Comparison of ENCODE assay signal across 17 cellular contexts in genomic region chr15:101132390-101133180, GRCh38.
DNase-seq lines count a peak whose midpoint lies in the region; ATAC-seq, FAIRE-seq and TF ChIP-seq lines count a peak whose summit lies in the region.
"Had no signal": no experiment of that assay in that cellular context is flagged by ENCODE, and none has a peak within 500 bp of the region (broad histone marks: within the 10 kb centered on the region; RNA-seq: fewer than 3 reads in every experiment).

No MANE protein-coding gene starts in this region.

- TF ChIP-seq EP300 in K562 (IDR thresholded peaks at IDR 0.05; ENCODE audit: low read length) (no peak), HepG2 (IDR thresholded peaks at IDR 0.05; ENCODE audit: low read depth in 2 of 2, low read length in 2 of 2) (no peak), HepG2 (CRISPR knock-in tag; IDR thresholded peaks at IDR 0.05; ENCODE audit: borderline replicate concordance) (no peak)

- H3K79me2 ChIP-seq in K562 (ENCODE audit: control insufficient read depth, insufficient read depth, low read length): no peaks in the 10 kb centered on the region
- no peaks in the 10 kb centered on the region for H3K79me2 ChIP-seq in HepG2 (ENCODE audit: insufficient read depth, low read length)
- H3K79me2 ChIP-seq in osteoblast (ENCODE audit: insufficient read depth, low read length): no peaks in the 10 kb centered on the region

- no peak overlapping the region for H2AFZ ChIP-seq in K562 (ENCODE audit: low read depth, low read length)
- H2AFZ ChIP-seq in HepG2 (ENCODE audit: low read length): no peak overlapping the region
- H2AFZ ChIP-seq in osteoblast (ENCODE audit: low read length): no peak overlapping the region

- TF ChIP-seq POLR2A in K562 (conservative IDR thresholded peaks at IDR 0.05): no peak
- TF ChIP-seq POLR2A in HepG2 (IDR thresholded peaks at IDR 0.05; ENCODE audit: insufficient read depth in 1 of 2, low read depth in 2 of 2, low read length in 2 of 2): no peak

- H3K4me1 ChIP-seq in BLaER1 treated with 17β-estradiol and CSF1 and Interleukin-3, amounts not matched to agents 10 nM and 100 nM: peaks cover 44 to 81% (median 67%) of the 10 kb centered on the region in 10 experiments
- H3K4me1 ChIP-seq in K562 (replicated peaks in 1 of 2; ENCODE audit: control insufficient read depth in 2 of 2, insufficient read depth in 2 of 2, low read length in 2 of 2) (peaks cover 8 to 22% of the 10 kb centered on the region in 2 experiments; a peak in 4 of 5 replicates), HepG2 (ENCODE audit: insufficient read depth, low read length) (peaks cover 28% of the 10 kb centered on the region), osteoblast (ENCODE audit: insufficient read depth, low read length) (peaks cover 11% of the 10 kb centered on the region), HAP-1 (peaks cover 4% of the 10 kb centered on the region)

- 43% methylated on average over 17 of the region's 20 CpGs for WGBS in K562 (ENCODE audit: insufficient coverage, low coverage, missing lambda C conversion rate)
- 72% methylated on average over 16 of the region's 20 CpGs for WGBS in HepG2 (ENCODE audit: low lambda C conversion rate)

- H3K4me3 ChIP-seq in BLaER1 treated with 17β-estradiol and CSF1 and Interleukin-3, amounts not matched to agents 10 nM and 100 nM: no peak overlapping the region
- H3K4me3 ChIP-seq in K562 (no peak overlapping the region), HepG2 (replicated peaks in 1 of 3; ENCODE audit: insufficient read depth in 1 of 3, low read depth in 2 of 3, low read length in 3 of 3) (no peak overlapping the region), osteoblast (ENCODE audit: insufficient read depth, low read length) (no peak overlapping the region), HAP-1 (no peak overlapping the region)

- POLR2A ChIA-PET in K562 (lab: Yijun Ruan, JAX): interaction anchor here (0.6 kb wide), 1 partner anchor 825 kb away, joined by 4 read pairs; no protein-coding TSS in a partner anchor
- POLR2A ChIA-PET in HepG2 (lab: Yijun Ruan, JAX): no interaction called here

- FAIRE-seq in K562 (lab: Jason Lieb, UNC) (no peak), HepG2 (lab: Jason Lieb, UNC) (no peak)
- FAIRE-seq: A204.1, G401.6, GM12891, H54 had no signal

- no peaks in the 10 kb centered on the region for H3K9me1 ChIP-seq in K562 (ENCODE audit: control insufficient read depth, insufficient read depth, low read length)

- TF ChIP-seq RAD21 in K562 (CRISPR knock-in tag; conservative IDR thresholded peaks at IDR 0.05 in 1 of 2, IDR thresholded peaks at IDR 0.05 in 1 of 2) (no peak), HepG2 (CRISPR knock-in tag; IDR thresholded peaks at IDR 0.05) (no peak)

- H4K20me1 ChIP-seq in BLaER1 treated with 17β-estradiol and CSF1 and Interleukin-3, amounts not matched to agents 10 nM and 100 nM: peaks cover 0 to 4% (median 0%) of the 10 kb centered on the region in 11 experiments; a peak in 2 of 22 replicates
- H4K20me1 ChIP-seq in K562 (replicated peaks; ENCODE audit: control insufficient read depth, insufficient read depth, low read length) (peaks cover 3% of the 10 kb centered on the region; the same call in 1 of the 2 replicates), HepG2 (ENCODE audit: insufficient read depth, low read length) (no peaks in the 10 kb centered on the region), osteoblast (ENCODE audit: insufficient read depth, low read length) (no peaks in the 10 kb centered on the region)

- CTCF ChIA-PET in K562 (lab: Yijun Ruan, JAX; ENCODE audit: low intra/inter-chr PET ratio) (no interaction called here), HepG2 (lab: Yijun Ruan, JAX; ENCODE audit: low intra/inter-chr PET ratio, low total read pairs) (no interaction called here)

- H3K9ac ChIP-seq in BLaER1 treated with 17β-estradiol and CSF1 and Interleukin-3, amounts not matched to agents 10 nM and 100 nM: no peak overlapping the region
- H3K9ac ChIP-seq in K562 (ENCODE audit: insufficient read depth in 1 of 2, low read depth in 2 of 2, low read length in 2 of 2) (peak overlapping the region in 1 of 2 experiments; percentile 32; a peak in 2 of 4 replicates), HepG2 (ENCODE audit: insufficient read depth, low read depth, low read length) (no peak overlapping the region)

- DNase-seq in K562 (ENCODE audit: extremely low read depth in 1 of 4, low spot score in 3 of 4) (no peak), HepG2 (ENCODE audit: low spot score) (no peak), osteoblast (ENCODE audit: insufficient read length, low spot score, missing footprints) (peak; percentile 43), HAP-1 (ENCODE audit: low spot score in 2 of 2) (no peak), AG08395 (ENCODE audit: low spot score) (no peak), Ammon's horn (ENCODE audit: low spot score) (no peak)
- DNase-seq: C1 segment of cervical spinal cord; Calu3; CD4-positive, alpha-beta T cell; DMS79; EL had no signal

- peak overlapping the region in 8 of 11 experiments; percentile 33 to 80 (median 61); a peak in 12 of 22 replicates for H3K4me2 ChIP-seq in BLaER1 treated with 17β-estradiol and CSF1 and Interleukin-3, amounts not matched to agents 10 nM and 100 nM
- H3K4me2 ChIP-seq in K562 (ENCODE audit: insufficient read depth, low read length) (no peak overlapping the region), HepG2 (ENCODE audit: low read depth, low read length) (no peak overlapping the region), osteoblast (ENCODE audit: insufficient read depth, low read length) (no peak overlapping the region)

- TF ChIP-seq CTCF in K562 (IDR thresholded peaks at IDR 0.05 in 2 of 3, conservative IDR thresholded peaks at IDR 0.05 in 1 of 3; ENCODE audit: insufficient read depth in 2 of 3, low read depth in 1 of 3, low read length in 3 of 3): no peak
- no peak for TF ChIP-seq CTCF in HepG2 (CRISPR knock-in tag; IDR thresholded peaks at IDR 0.05)
- TF ChIP-seq CTCF in osteoblast (IDR thresholded peaks at IDR 0.05; ENCODE audit: extremely low read depth, low read depth, low read length): no peak

- H3K27ac ChIP-seq in BLaER1 treated with 17β-estradiol and CSF1 and Interleukin-3, amounts not matched to agents 10 nM and 100 nM: peak overlapping the region in 2 of 11 experiments; percentile 9 to 28; a peak in 2 of 22 replicates
- no peak overlapping the region for H3K27ac ChIP-seq in K562 (ENCODE audit: extremely low read depth, low read depth, low read length)
- no peak overlapping the region for H3K27ac ChIP-seq in HepG2 (ENCODE audit: extremely low read length, insufficient read depth, low read length)
- no peak overlapping the region for H3K27ac ChIP-seq in osteoblast (ENCODE audit: low read depth, low read length)

- no peaks in the 10 kb centered on the region for H3K36me3 ChIP-seq in BLaER1 treated with 17β-estradiol and CSF1 and Interleukin-3, amounts not matched to agents 10 nM and 100 nM
- H3K36me3 ChIP-seq in K562 (ENCODE audit: control insufficient read depth, insufficient read depth, low read length) (no peaks in the 10 kb centered on the region), HepG2 (replicated peaks in 1 of 2; ENCODE audit: control insufficient read depth in 1 of 2, insufficient read depth in 2 of 2, low read length in 2 of 2) (no peaks in the 10 kb centered on the region), osteoblast (ENCODE audit: insufficient read depth, low read length) (no peaks in the 10 kb centered on the region), HAP-1 (replicated peaks) (no peaks in the 10 kb centered on the region)

- no peak for ATAC-seq in K562
- ATAC-seq in HepG2: no peak
- ATAC-seq in GM19328 (IDR thresholded peaks at IDR 0.05; ENCODE audit: unreplicated experiment): no peak

- in situ Hi-C loops in K562 (cut with MboI) (no loop called here), HepG2 (cut with HindIII; ENCODE audit: extremely low pct_ligation_motif_present, low pct_unique_long_range_greater_than_20kb) (no loop called here), HAP-1 (cut with MboI; ENCODE audit: low sequenced_read_pairs) (no loop called here)

- H3K27me3 ChIP-seq in BLaER1 treated with 17β-estradiol and CSF1 and Interleukin-3, amounts not matched to agents 10 nM and 100 nM: peaks cover 0 to 2% (median 0%) of the 10 kb centered on the region in 11 experiments; a peak in 1 of 22 replicates
- H3K27me3 ChIP-seq in K562 (ENCODE audit: control insufficient read depth in 2 of 2, insufficient read depth in 2 of 2, low read length in 2 of 2) (peaks cover 0 to 15% of the 10 kb centered on the region in 2 experiments; a peak in 3 of 5 replicates), HepG2 (ENCODE audit: control insufficient read depth in 1 of 2, insufficient read depth in 2 of 2, low read length in 2 of 2) (peaks cover 0 to 15% of the 10 kb centered on the region in 2 experiments; a peak in 2 of 5 replicates), osteoblast (ENCODE audit: insufficient read depth, low read length) (no peaks in the 10 kb centered on the region), HAP-1 (ENCODE audit: low read depth) (no peaks in the 10 kb centered on the region)

- H3K9me3 ChIP-seq in BLaER1 treated with 17β-estradiol and CSF1 and Interleukin-3, amounts not matched to agents 10 nM and 100 nM (replicated peaks in 1 of 11): peaks cover 5 to 22% (median 12%) of the 10 kb centered on the region in 11 experiments; a peak in 20 of 22 replicates
- H3K9me3 ChIP-seq in K562 (replicated peaks; ENCODE audit: control insufficient read depth, insufficient read depth, low read depth, low read length): peaks cover 6% of the 10 kb centered on the region
- no peaks in the 10 kb centered on the region for H3K9me3 ChIP-seq in HepG2 (ENCODE audit: low read length)
- H3K9me3 ChIP-seq in osteoblast (ENCODE audit: low read depth, low read length): peaks cover 3% of the 10 kb centered on the region
- peaks cover 4% of the 10 kb centered on the region; the same call in 1 of the 2 replicates for H3K9me3 ChIP-seq in HAP-1

- no TSS peak for BruUV-seq in K562 (replicated peaks; lab: Mats Ljungman, UMichigan)
- no TSS peak for BruUV-seq in HepG2 (replicated peaks; lab: Mats Ljungman, UMichigan)

- intact Hi-C loops in K562 (cut with micrococcal nuclease): no loop called here
- intact Hi-C loops in HepG2 (cut with micrococcal nuclease; ENCODE audit: unreplicated experiment): no loop called here

TF ChIP-seq in K562, 482 proteins besides CTCF, POLR2A, EP300 and RAD21:
- peak; percentile 63 for TF ChIP-seq ZNF316 (IDR thresholded peaks at IDR 0.05)
- TF ChIP-seq C11orf30 (IDR thresholded peaks at IDR 0.05; ENCODE audit: low read depth): peak; percentile 55
- TF ChIP-seq SMAD2 (IDR thresholded peaks at IDR 0.05; ENCODE audit: low read depth, low read length): no peak
- TF ChIP-seq MAFG (tag; conservative IDR thresholded peaks at IDR 0.05): peak; percentile 27; the same call in 1 of the 2 replicates
TF ChIP-seq in K562: peak in this region for 3.

TF ChIP-seq in HepG2, 621 proteins besides CTCF, POLR2A, EP300 and RAD21:
- peak; percentile 73 for TF ChIP-seq MAFF (IDR thresholded peaks at IDR 0.05; ENCODE audit: low read depth, low read length)
- TF ChIP-seq MAFK (conservative IDR thresholded peaks at IDR 0.05 in 1 of 2, IDR thresholded peaks at IDR 0.05 in 1 of 2; ENCODE audit: low read length in 2 of 2): peak; percentile 69 to 84
- 0 out of 2 replicates have a peak, but pooled peaks have one; percentile 21 for TF ChIP-seq EED (CRISPR knock-in tag; IDR thresholded peaks at IDR 0.05)
- no peak for TF ChIP-seq ZBTB7A (CRISPR knock-in tag; IDR thresholded peaks at IDR 0.05)

Comparison
In these comparisons a context has a peak if more than half of its experiments do, and no peak if none do; other contexts are left out.
1. H3K4me2 ChIP-seq: peak in BLaER1 treated with 17β-estradiol and CSF1 and Interleukin-3, amounts not matched to agents 10 nM and 100 nM (8 of 11); none in K562 (single experiment), HepG2 (single experiment) and osteoblast (single experiment).